Comparison of ENCODE assay signal across 20 cellular contexts in the genomic region with DNA sequence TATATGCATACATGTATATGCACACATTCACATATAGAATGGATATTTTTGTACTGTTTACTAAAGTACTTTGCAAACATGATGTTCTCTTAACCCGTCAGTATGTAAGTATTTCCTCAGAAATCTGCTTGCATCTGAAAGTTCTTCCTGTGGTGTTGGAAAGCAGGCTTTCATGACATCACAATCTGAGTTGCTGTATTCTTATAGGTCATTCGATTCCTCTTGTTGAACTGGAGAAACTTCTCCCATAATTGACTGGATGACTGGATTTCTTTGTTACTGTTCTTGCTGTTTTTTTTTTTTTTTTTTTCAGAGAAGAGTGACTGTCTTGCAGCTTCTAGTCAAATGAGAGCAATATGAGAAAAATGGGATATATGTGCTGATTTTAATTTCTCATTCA.
"Had no signal": no experiment of that assay in that cellular context is flagged by ENCODE, and none has a peak within 500 bp of the region (broad histone marks: within the 10 kb centered on the region; RNA-seq: fewer than 3 reads in every experiment).

No MANE protein-coding gene starts in this region.

- ATAC-seq: activated CD4-positive, alpha-beta T cell treated with anti-CD3 and anti-CD28 coated beads for 36 hours; activated T-cell treated with anti-CD3 and anti-CD28 coated beads, Interleukin-2, amount 50 U/mL, for 72 hours; heart right ventricle; left lung; psoas muscle; WTC11 had no signal

- H3K4me1 ChIP-seq: left lung, psoas muscle, right atrium auricular region, thyroid gland had no signal

- H3K27me3 Mint-ChIP-seq: stimulated activated naive CD8-positive, alpha-beta T cell treated with anti-CD3 and anti-CD28 coated beads, Interleukin-15, Interleukin-2, amounts not matched to agents 100 ng/mL and 50 ng/mL, for 24 hours had no signal

- DNase-seq: activated CD4-positive, alpha-beta T cell treated with anti-CD3 and anti-CD28 coated beads for 36 hours; activated CD4-positive, alpha-beta T cell treated with anti-CD3 and anti-CD28 coated beads, Interleukin-2, amount 50 U/mL, for 48 hours; activated effector memory CD4-positive, alpha-beta T cell treated with Interleukin-2 at 50 U/mL for 16 hours; activated naive CD4-positive, alpha-beta T cell treated with anti-CD3 and anti-CD28 coated beads for 36 hours; activated T-cell treated with anti-CD3 and anti-CD28 coated beads, Interleukin-2, amount 50 U/mL, for 72 hours; cerebellar nuclear complex; cortex of kidney; heart right ventricle; left lung; naive thymus-derived CD4-positive, alpha-beta T cell; psoas muscle; stimulated activated CD4-positive, alpha-beta T cell treated with anti-CD3 and anti-CD28 coated beads, Interleukin-1b, Interleukin-23, amount 100 ng/mL, for 48 hours; substantia nigra; T-helper 1 cell; thyroid gland had no signal

- H3K36me3 Mint-ChIP-seq: naive thymus-derived CD4-positive, alpha-beta T cell had no signal

- H3K27ac Mint-ChIP-seq: activated CD4-positive, alpha-beta T cell treated with anti-CD3 and anti-CD28 coated beads for 36 hours; activated naive CD4-positive, alpha-beta T cell treated with anti-CD3 and anti-CD28 coated beads for 36 hours; activated T-cell treated with anti-CD3 and anti-CD28 coated beads, Interleukin-2, amount 50 U/mL, for 72 hours; naive thymus-derived CD4-positive, alpha-beta T cell; stimulated activated naive CD8-positive, alpha-beta T cell treated with anti-CD3 and anti-CD28 coated beads, Interleukin-15, Interleukin-2, amounts not matched to agents 100 ng/mL and 50 ng/mL, for 24 hours; WTC11 had no signal

- H3K36me3 ChIP-seq: left lung, thyroid gland had no signal

- H3K27me3 ChIP-seq: heart right ventricle, left lung, right atrium auricular region, thyroid gland had no signal

- H3K4me3 ChIP-seq: heart right ventricle, left lung, lung, psoas muscle, right atrium auricular region, thyroid gland had no signal

- H3K4me3 Mint-ChIP-seq: activated CD4-positive, alpha-beta T cell treated with anti-CD3 and anti-CD28 coated beads for 36 hours; activated naive CD4-positive, alpha-beta T cell treated with anti-CD3 and anti-CD28 coated beads for 36 hours; activated T-cell treated with anti-CD3 and anti-CD28 coated beads, Interleukin-2, amount 50 U/mL, for 72 hours; naive thymus-derived CD4-positive, alpha-beta T cell; stimulated activated naive CD8-positive, alpha-beta T cell treated with anti-CD3 and anti-CD28 coated beads, Interleukin-15, Interleukin-2, amounts not matched to agents 100 ng/mL and 50 ng/mL, for 24 hours; WTC11 had no signal

- H3K27ac ChIP-seq: epithelial cell of prostate, heart right ventricle, left lung, psoas muscle, right atrium auricular region, thyroid gland had no signal

- H3K9me3 Mint-ChIP-seq: activated naive CD4-positive, alpha-beta T cell treated with anti-CD3 and anti-CD28 coated beads for 36 hours; activated T-cell treated with anti-CD3 and anti-CD28 coated beads, Interleukin-2, amount 50 U/mL, for 72 hours; naive thymus-derived CD4-positive, alpha-beta T cell; stimulated activated naive CD8-positive, alpha-beta T cell treated with anti-CD3 and anti-CD28 coated beads, Interleukin-15, Interleukin-2, amounts not matched to agents 100 ng/mL and 50 ng/mL, for 24 hours had no signal

- H3K9me3 ChIP-seq: heart right ventricle, left lung, psoas muscle, right atrium auricular region, thyroid gland had no signal
